Comparison of ENCODE assay signal across 25 cellular contexts in genomic region chr13:30352121-30352520, GRCh38.
"Had no signal": no experiment of that assay in that cellular context is flagged by ENCODE, and none has a peak within 500 bp of the region (broad histone marks: within the 10 kb centered on the region; RNA-seq: fewer than 3 reads in every experiment).

No MANE protein-coding gene starts in this region.

- H3K4me2 ChIP-seq: neural progenitor cell had no signal

- H3K36me3 ChIP-seq: esophagus muscularis mucosa, gastroesophageal sphincter, heart right ventricle, left lung, neural progenitor cell, right lobe of liver, tibial nerve, upper lobe of left lung had no signal

- H3K27ac ChIP-seq: coronary artery, esophagus muscularis mucosa, foreskin keratinocyte, gastroesophageal sphincter, heart right ventricle, left lung, neural progenitor cell, parathyroid adenoma, right lobe of liver, testis, tibial nerve, upper lobe of left lung had no signal

- ATAC-seq: foreskin keratinocyte; gastroesophageal sphincter; heart right ventricle; left cardiac atrium; left lung; naive thymus-derived CD4-positive, alpha-beta T cell; right lobe of liver; stimulated activated naive CD8-positive, alpha-beta T cell treated with anti-CD3 and anti-CD28 coated beads, Interleukin-15, Interleukin-2, amounts not matched to agents 100 U/mL and 50 U/mL, for 24 hours had no signal

- H3K79me2 ChIP-seq: parathyroid adenoma had no signal

- DNase-seq: dermis blood vessel endothelial cell; effector memory CD4-positive, alpha-beta T cell; foreskin keratinocyte; heart right ventricle; hippocampal formation; left cardiac atrium; left lung; mesendoderm; midbrain; naive thymus-derived CD4-positive, alpha-beta T cell; right lobe of liver; small intestine; stimulated activated CD4-positive, alpha-beta T cell treated with anti-CD3 and anti-CD28 coated beads, Interleukin-1b, Interleukin-23, amount 100 ng/mL, for 48 hours; stimulated activated CD4-positive, alpha-beta T cell treated with anti-CD3 and anti-CD28 coated beads, Interleukin-4, amount 100 ng/mL, for 1 hour; stimulated activated CD8-positive, alpha-beta memory T cell treated with anti-CD3 and anti-CD28 coated beads, Interleukin-4, amount 100 ng/mL, for 48 hours; stimulated activated naive CD8-positive, alpha-beta T cell treated with anti-CD3 and anti-CD28 coated beads, Interleukin-15, Interleukin-2, amounts not matched to agents 100 U/mL and 50 U/mL, for 24 hours; substantia nigra; testis; upper lobe of left lung had no signal

- H3K4me3 ChIP-seq: coronary artery, esophagus muscularis mucosa, gastroesophageal sphincter, heart right ventricle, left lung, neural progenitor cell, right lobe of liver, testis, tibial nerve, upper lobe of left lung had no signal

- H3K4me1 ChIP-seq: foreskin keratinocyte, gastroesophageal sphincter, neural progenitor cell had no signal

- H3K9ac ChIP-seq: neural progenitor cell, parathyroid adenoma had no signal

- H3K27me3 ChIP-seq: esophagus muscularis mucosa, foreskin keratinocyte, gastroesophageal sphincter, heart right ventricle, left lung, neural progenitor cell, right lobe of liver, testis, tibial nerve, upper lobe of left lung had no signal

- H2AFZ ChIP-seq: neural progenitor cell, parathyroid adenoma had no signal

- H3K9me3 ChIP-seq: left lung, right lobe of liver, testis, upper lobe of left lung had no signal
